In genomic region chr12:25276199-25276937, GRCh38 we compare ENCODE assay signal across 7 cellular contexts. TPM values are rescaled to one million over a fixed set of nuclear protein-coding genes. Genes with fewer than 3 reads are reported as not detected.
DNase-seq lines count a peak whose midpoint lies in the region; ATAC-seq, FAIRE-seq and TF ChIP-seq lines count a peak whose summit lies in the region.

No MANE protein-coding gene starts in this region.

- peak; percentile 12 for DNase-seq in H54 (ENCODE audit: insufficient read length, low spot score)
- peak; percentile 58 for DNase-seq in NCI-H2171 treated with DMSO at 0.1 percent for 48 hours (lab: John Stamatoyannopoulos, UW)
- peak; percentile 81 to 88 for DNase-seq in activated T-cell treated with anti-CD3 and anti-CD28 coated beads, Interleukin-2, amount 50 U/mL, for 48 hours
- DNase-seq in kidney epithelial cell (ENCODE audit: low read depth) = peak; percentile 67
- peak; percentile 82 for DNase-seq in stimulated activated CD8-positive, alpha-beta memory T cell treated with anti-CD3 and anti-CD28 coated beads, Interleukin-4, amount 100 ng/mL, for 48 hours
- DNase-seq in central memory CD4-positive, alpha-beta T cell = no peak

- no peaks in the 10 kb centered on the region for H3K27me3 ChIP-seq in kidney epithelial cell (ENCODE audit: control insufficient read depth, insufficient read depth, low read length)

- no peak overlapping the region for H3K4me3 ChIP-seq in kidney epithelial cell (ENCODE audit: low read depth, low read length)

- ATAC-seq in HG02970 (IDR thresholded peaks at IDR 0.05; ENCODE audit: low FRiP score, unreplicated experiment) = no peak

- TF ChIP-seq POLR2A in H54 (IDR thresholded peaks at IDR 0.05; ENCODE audit: low read depth, low read length) = no peak

- FAIRE-seq in H54 (lab: Jason Lieb, UNC) = peak; percentile 91

- no peak for TF ChIP-seq CTCF in kidney epithelial cell (IDR thresholded peaks at IDR 0.05; ENCODE audit: insufficient read depth, low read length, poor library complexity, severe bottlenecking)

- H3K36me3 ChIP-seq in kidney epithelial cell (ENCODE audit: control insufficient read depth, insufficient read depth, low read length) = no peaks in the 10 kb centered on the region

RNA-seq across cellular contexts. Expression of gene KRAS, which starts 25.6 kb away (rescaled TPM):
- 23.0 and 24.0 TPM in 2 replicates for total RNA-seq in kidney epithelial cell
